In genomic region chr19:38290631-38291147, GRCh38 we compare ENCODE assay signal across 12 cellular contexts. TPM values are rescaled to one million over a fixed set of nuclear protein-coding genes. Genes with fewer than 3 reads are reported as not detected.
A peak's percentile ranks its signal among the peaks of the same experiment; 100 is the strongest.
DNase-seq lines count a peak whose midpoint lies in the region; ATAC-seq, FAIRE-seq and TF ChIP-seq lines count a peak whose summit lies in the region.
"Had no signal": no experiment of that assay in that cellular context is flagged by ENCODE, and none has a peak within 500 bp of the region (broad histone marks: within the 10 kb centered on the region; RNA-seq: fewer than 3 reads in every experiment).

No MANE protein-coding gene starts in this region.

- H3K9me3 ChIP-seq in keratinocyte (ENCODE audit: control insufficient read depth, low read depth, low read length) (no peaks in the 10 kb centered on the region), upper lobe of left lung (no peaks in the 10 kb centered on the region)
- H3K9me3 ChIP-seq: HAP-1 had no signal

- H3K9me3 Mint-ChIP-seq in HFFc6 = no peaks in the 10 kb centered on the region

- H3K36me3 Mint-ChIP-seq in HFFc6 (ENCODE audit: low read depth) = no peaks in the 10 kb centered on the region
- H3K36me3 Mint-ChIP-seq: activated CD8-positive, alpha-beta memory T cell treated with anti-CD3 and anti-CD28 coated beads, Interleukin-2, amount 10 ng/mL, durations not matched to agents 7 days and 5 days had no signal

- H3K4me3 Mint-ChIP-seq in HFFc6 = peak overlapping the region; percentile 5; the same call in 1 of the 2 replicates
- H3K4me3 Mint-ChIP-seq: activated CD8-positive, alpha-beta memory T cell treated with anti-CD3 and anti-CD28 coated beads, Interleukin-2, amount 10 ng/mL, durations not matched to agents 7 days and 5 days had no signal

- peaks cover 24% of the 10 kb centered on the region for H3K4me1 Mint-ChIP-seq in HFFc6 (ENCODE audit: low read depth)
- H3K4me1 Mint-ChIP-seq: activated CD8-positive, alpha-beta memory T cell treated with anti-CD3 and anti-CD28 coated beads, Interleukin-2, amount 10 ng/mL, durations not matched to agents 7 days and 5 days had no signal

- H3K27ac ChIP-seq in keratinocyte (ENCODE audit: control insufficient read depth, insufficient read depth, low read length) (peak overlapping the region; percentile 81), upper lobe of left lung (peak overlapping the region; percentile 40 to 80 (median 76))

- H3K4me1 ChIP-seq in keratinocyte (ENCODE audit: control insufficient read depth, extremely low read depth, insufficient read depth, low read length) = peaks cover 36% of the 10 kb centered on the region
- peaks cover 8 to 35% (median 14%) of the 10 kb centered on the region in 4 donors for H3K4me1 ChIP-seq in upper lobe of left lung
- H3K4me1 ChIP-seq: HAP-1 had no signal

- peaks cover 56 to 69% of the 10 kb centered on the region in 2 experiments for H3K36me3 ChIP-seq in keratinocyte (ENCODE audit: control insufficient read depth in 2 of 2, extremely low read depth in 1 of 2, insufficient read depth in 2 of 2, low read length in 2 of 2)
- peaks cover 6 to 50% (median 37%) of the 10 kb centered on the region in 4 donors for H3K36me3 ChIP-seq in upper lobe of left lung
- H3K36me3 ChIP-seq: HAP-1 had no signal

- DNase-seq in HFFc6 (peak; percentile 93), astrocyte of the hippocampus (ENCODE audit: low read depth, low spot score) (peak; percentile 78), keratinocyte (ENCODE audit: low read depth, low spot score) (no peak), upper lobe of left lung (peak in 1 of 2 donors; percentile 83), GF-D8 (lab: John Stamatoyannopoulos, UW) (no peak), NCI-H1436 treated with DMSO at 0.1 percent for 48 hours (lab: John Stamatoyannopoulos, UW) (no peak)
- DNase-seq: activated CD8-positive, alpha-beta memory T cell treated with anti-CD3 and anti-CD28 coated beads, Interleukin-2, amount 10 ng/mL, durations not matched to agents 7 days and 5 days; effector CD8-positive, alpha-beta T cell; midbrain had no signal

- no peak for TF ChIP-seq CTCF in HFFc6 (IDR thresholded peaks at IDR 0.05)
- no peak for TF ChIP-seq CTCF in keratinocyte (optimal IDR thresholded peaks at IDR 0.05 in 1 of 3, IDR thresholded peaks at IDR 0.05 in 1 of 3, conservative IDR thresholded peaks at IDR 0.05 in 1 of 3; ENCODE audit: extremely low read depth in 1 of 3, insufficient read depth in 2 of 3, low read length in 3 of 3)
- TF ChIP-seq CTCF in upper lobe of left lung (IDR thresholded peaks at IDR 0.05) = no peak

- no peak for TF ChIP-seq EP300 in upper lobe of left lung (IDR thresholded peaks at IDR 0.05)

- no peak overlapping the region for H3K4me2 ChIP-seq in keratinocyte (ENCODE audit: control insufficient read depth, extremely low read depth, insufficient read depth, low read depth, low read length)

- peaks cover 35% of the 10 kb centered on the region for H3K79me2 ChIP-seq in keratinocyte (ENCODE audit: control insufficient read depth, insufficient read depth, low read length)

- no peaks in the 10 kb centered on the region for H3K9me1 ChIP-seq in keratinocyte (ENCODE audit: control insufficient read depth, extremely low read depth, insufficient read depth, low read length)

- WGBS in upper lobe of left lung, 2 donors = 48 to 50% methylated on average over 11 to 13 of the region's 13 CpGs

- H2AFZ ChIP-seq in keratinocyte (ENCODE audit: control insufficient read depth, low read length) = no peak overlapping the region

- H3K27me3 Mint-ChIP-seq in HFFc6 (ENCODE audit: insufficient read depth) = peaks cover 2% of the 10 kb centered on the region
- H3K27me3 Mint-ChIP-seq: activated CD8-positive, alpha-beta memory T cell treated with anti-CD3 and anti-CD28 coated beads, Interleukin-2, amount 10 ng/mL, durations not matched to agents 7 days and 5 days had no signal

- peak; percentile 89 for FAIRE-seq in keratinocyte (lab: Jason Lieb, UNC)

- no peak for TF ChIP-seq POLR2A in upper lobe of left lung (IDR thresholded peaks at IDR 0.05)

- dilution Hi-C loops in keratinocyte (cut with MboI; ENCODE audit: extremely low pct_ligation_motif_present, low sequenced_read_pairs) = no loop called here

- H3K4me3 ChIP-seq in keratinocyte (ENCODE audit: control insufficient read depth in 2 of 3, extremely low read depth in 1 of 3, insufficient read depth in 2 of 3, low read depth in 1 of 3, low read length in 3 of 3) = no peak overlapping the region
- H3K4me3 ChIP-seq in upper lobe of left lung = no peak overlapping the region
- H3K4me3 ChIP-seq: HAP-1 had no signal

- ATAC-seq in upper lobe of left lung (ENCODE audit: low FRiP score in 2 of 2) = peak; percentile 42 to 74
- no peak for ATAC-seq in HG02885 (IDR thresholded peaks at IDR 0.05; ENCODE audit: poor library complexity, unreplicated experiment)
- no peak for ATAC-seq in GM21717 (IDR thresholded peaks at IDR 0.05; ENCODE audit: unreplicated experiment)
- ATAC-seq: activated CD8-positive, alpha-beta memory T cell treated with anti-CD3 and anti-CD28 coated beads, Interleukin-2, amount 10 ng/mL, durations not matched to agents 7 days and 5 days had no signal

- no peaks in the 10 kb centered on the region for H3K27me3 ChIP-seq in keratinocyte (ENCODE audit: control insufficient read depth, extremely low read depth, insufficient read depth, low read length)
- H3K27me3 ChIP-seq in upper lobe of left lung = no peaks in the 10 kb centered on the region

- peak overlapping the region; percentile 58 for H3K9ac ChIP-seq in keratinocyte (ENCODE audit: control insufficient read depth, extremely low read depth, insufficient read depth, low read length)

- H4K20me1 ChIP-seq in keratinocyte (ENCODE audit: control insufficient read depth, extremely low read depth, insufficient read depth, low read length) = peaks cover 6% of the 10 kb centered on the region

- H3K27ac Mint-ChIP-seq in HFFc6 = peak overlapping the region; percentile 82
- H3K27ac Mint-ChIP-seq: activated CD8-positive, alpha-beta memory T cell treated with anti-CD3 and anti-CD28 coated beads, Interleukin-2, amount 10 ng/mL, durations not matched to agents 7 days and 5 days had no signal

RNA-seq across cellular contexts. Expression of gene C19orf33, which starts 13.4 kb away (rescaled TPM):
- total RNA-seq in HFFc6 (2021; fragmentation: NEBNext Ultra II Directional; extraction: Animal tissue kit (Norgen Biotek cat#: 25700)) = not detected
- 302 to 496 TPM (median 366 TPM) in 3 replicates for polyA plus RNA-seq in keratinocyte
- 241 TPM for polyA plus RNA-seq in keratinocyte (2011; ENCODE audit: low read depth)
- polyA plus RNA-seq in keratinocyte (2011; cell fraction: cytosol; rRNA removed) = 214 and 781 TPM in 2 replicates
- 102 and 139 TPM in 2 replicates for polyA plus RNA-seq in keratinocyte (2011; cell fraction: nucleus; rRNA removed)
- polyA plus RNA-seq in keratinocyte (2012; ENCODE audit: low replicate concordance) = 360 and 816 TPM in 2 replicates
- 35.2 to 58.7 TPM (median 44.3 TPM) in 3 replicates for polyA minus RNA-seq in keratinocyte
- polyA minus RNA-seq in keratinocyte (2011; cell fraction: cytosol; rRNA and poly(A)+ RNA removed) = 220 TPM
- polyA minus RNA-seq in keratinocyte (2011; cell fraction: nucleus; rRNA and poly(A)+ RNA removed) = 42.0 and 55.5 TPM in 2 replicates
- 100 to 1,000 TPM in 4 of 6 donors, 10 to 100 TPM in 2; 65.0 to 251 (median 144) TPM for total RNA-seq in upper lobe of left lung
- total RNA-seq: activated CD8-positive, alpha-beta memory T cell treated with anti-CD3 and anti-CD28 coated beads, Interleukin-2, amount 10 ng/mL, durations not matched to agents 7 days and 5 days had no signal

RNA-seq across cellular contexts. Expression of gene YIF1B, which starts 25.1 kb away (rescaled TPM):
- 10 to 100 TPM; 80.8 to 98.5 (median 86.6) TPM for total RNA-seq in HFFc6 (2021; fragmentation: NEBNext Ultra II Directional; extraction: Animal tissue kit (Norgen Biotek cat#: 25700))
- 38.1 to 66.5 TPM (median 47.6 TPM) in 3 replicates for polyA plus RNA-seq in keratinocyte
- 7.4 TPM for polyA plus RNA-seq in keratinocyte (2011; ENCODE audit: low read depth)
- 29.0 and 58.3 TPM in 2 replicates for polyA plus RNA-seq in keratinocyte (2011; cell fraction: cytosol; rRNA removed)
- 25.8 and 36.8 TPM in 2 replicates for polyA plus RNA-seq in keratinocyte (2011; cell fraction: nucleus; rRNA removed)
- polyA plus RNA-seq in keratinocyte (2012; ENCODE audit: low replicate concordance) = 26.1 and 50.0 TPM in 2 replicates
- polyA minus RNA-seq in keratinocyte = 40.3 to 62.6 TPM (median 40.9 TPM) in 3 replicates
- 51.8 TPM for polyA minus RNA-seq in keratinocyte (2011; cell fraction: cytosol; rRNA and poly(A)+ RNA removed)
- polyA minus RNA-seq in keratinocyte (2011; cell fraction: nucleus; rRNA and poly(A)+ RNA removed) = 12.3 and 12.4 TPM in 2 replicates
- total RNA-seq in upper lobe of left lung = 10 to 100 TPM; 15.3 to 45.8 (median 29.8) TPM

RNA-seq across cellular contexts. Expression of gene SPINT2, which starts 26.3 kb away (rescaled TPM):
- total RNA-seq in HFFc6 (2021; fragmentation: NEBNext Ultra II Directional; extraction: Animal tissue kit (Norgen Biotek cat#: 25700)) = 1 to 10 TPM in 3 of 6 experiments, under 1 TPM in 3; 0.76 to 4.1 (median 0.98) TPM
- 362 to 472 TPM (median 363 TPM) in 3 replicates for polyA plus RNA-seq in keratinocyte
- polyA plus RNA-seq in keratinocyte (2011; ENCODE audit: low read depth) = 293 TPM
- polyA plus RNA-seq in keratinocyte (2011; cell fraction: cytosol; rRNA removed) = 250 and 352 TPM in 2 replicates
- polyA plus RNA-seq in keratinocyte (2011; cell fraction: nucleus; rRNA removed) = 891 and 980 TPM in 2 replicates
- polyA plus RNA-seq in keratinocyte (2012; ENCODE audit: low replicate concordance) = 601 and 646 TPM in 2 replicates
- 182 to 293 TPM (median 269 TPM) in 3 replicates for polyA minus RNA-seq in keratinocyte
- polyA minus RNA-seq in keratinocyte (2011; cell fraction: cytosol; rRNA and poly(A)+ RNA removed) = 465 TPM
- polyA minus RNA-seq in keratinocyte (2011; cell fraction: nucleus; rRNA and poly(A)+ RNA removed) = 290 and 325 TPM in 2 replicates
- total RNA-seq in upper lobe of left lung = 100 to 1,000 TPM; 192 to 583 (median 317) TPM

RNA-seq across cellular contexts. Expression of gene KCNK6, which starts 29.0 kb away (rescaled TPM):
- total RNA-seq in HFFc6 (2021; fragmentation: NEBNext Ultra II Directional; extraction: Animal tissue kit (Norgen Biotek cat#: 25700)) = 1 to 10 TPM; 2.6 to 9.2 (median 2.9) TPM
- polyA plus RNA-seq in keratinocyte = 23.9 to 33.7 TPM (median 29.1 TPM) in 3 replicates
- polyA plus RNA-seq in keratinocyte (2011; ENCODE audit: low read depth) = 17.5 TPM
- 23.3 and 23.8 TPM in 2 replicates for polyA plus RNA-seq in keratinocyte (2011; cell fraction: cytosol; rRNA removed)
- 65.9 and 66.2 TPM in 2 replicates for polyA plus RNA-seq in keratinocyte (2011; cell fraction: nucleus; rRNA removed)
- polyA plus RNA-seq in keratinocyte (2012; ENCODE audit: low replicate concordance) = 34.3 and 38.5 TPM in 2 replicates
- polyA minus RNA-seq in keratinocyte = 17.3 to 23.6 TPM (median 23.1 TPM) in 3 replicates
- 14.8 TPM for polyA minus RNA-seq in keratinocyte (2011; cell fraction: cytosol; rRNA and poly(A)+ RNA removed)
- polyA minus RNA-seq in keratinocyte (2011; cell fraction: nucleus; rRNA and poly(A)+ RNA removed) = 19.3 and 32.0 TPM in 2 replicates
- 10 to 100 TPM in 4 of 6 donors, 1 to 10 TPM in 2; 6.8 to 22.0 (median 12.0) TPM for total RNA-seq in upper lobe of left lung

RNA-seq across cellular contexts. Expression of gene PPP1R14A, which starts 34.5 kb away (rescaled TPM):
- total RNA-seq in HFFc6 (2021; fragmentation: NEBNext Ultra II Directional; extraction: Animal tissue kit (Norgen Biotek cat#: 25700)) = under 1 TPM in 2 of 6 experiments, not detected in 4; 0.35 to 0.81 TPM
- 2.6 to 3.1 TPM (median 2.7 TPM) in 3 replicates for polyA plus RNA-seq in keratinocyte
- 1.6 TPM for polyA plus RNA-seq in keratinocyte (2011; ENCODE audit: low read depth)
- polyA plus RNA-seq in keratinocyte (2011; cell fraction: cytosol; rRNA removed) = 0.79 and 3.3 TPM in 2 replicates
- polyA plus RNA-seq in keratinocyte (2011; cell fraction: nucleus; rRNA removed) = 1.3 and 1.4 TPM in 2 replicates
- polyA plus RNA-seq in keratinocyte (2012; ENCODE audit: low replicate concordance) = 0.75 and 5.7 TPM in 2 replicates
- polyA minus RNA-seq in keratinocyte = 0.43 TPM in 1 of 3 replicates, not detected in the others
- 5.9 TPM for polyA minus RNA-seq in keratinocyte (2011; cell fraction: cytosol; rRNA and poly(A)+ RNA removed)
- not detected in 2 replicates for polyA minus RNA-seq in keratinocyte (2011; cell fraction: nucleus; rRNA and poly(A)+ RNA removed)
- total RNA-seq in upper lobe of left lung = 100 to 1,000 TPM in 3 of 6 donors, 10 to 100 TPM in 3; 71.2 to 236 (median 96.2) TPM
- total RNA-seq: activated CD8-positive, alpha-beta memory T cell treated with anti-CD3 and anti-CD28 coated beads, Interleukin-2, amount 10 ng/mL, durations not matched to agents 7 days and 5 days had no signal

Comparison
In these comparisons a context has a peak if more than half of its experiments do, and no peak if none do; other contexts are left out.
1. DNase-seq: peak in HFFc6 (single experiment) and astrocyte of the hippocampus (single experiment); none in keratinocyte (single experiment), GF-D8 (single experiment) and NCI-H1436 treated with DMSO at 0.1 percent for 48 hours (single experiment).
2. ATAC-seq: peak in upper lobe of left lung (2 of 2); none in HG02885 (single experiment) and GM21717 (single experiment).
3. RNA of gene C19orf33, which starts 13.4 kb away (total RNA-seq): 65.0 to 251 TPM in upper lobe of left lung; not detected in HFFc6; every median in the first group is over 10 times any median in the second.
4. RNA of gene SPINT2, which starts 26.3 kb away (total RNA-seq): 192 to 583 TPM in upper lobe of left lung; 0.76 to 4.1 TPM in HFFc6; every median in the first group is over 10 times any median in the second.